In genomic region chr2:43890855-43891254, GRCh38 we compare ENCODE assay signal across 24 cellular contexts. TPM values are rescaled to one million over a fixed set of nuclear protein-coding genes. Genes with fewer than 3 reads are reported as not detected.
A peak's percentile ranks its signal among the peaks of the same experiment; 100 is the strongest.
DNase-seq lines count a peak whose midpoint lies in the region; ATAC-seq and TF ChIP-seq lines count a peak whose summit lies in the region.
"Had no signal": no experiment of that assay in that cellular context is flagged by ENCODE, and none has a peak within 500 bp of the region (broad histone marks: within the 10 kb centered on the region; RNA-seq: fewer than 3 reads in every experiment).

No MANE protein-coding gene starts in this region.

- H3K4me2 ChIP-seq in IMR-90 (ENCODE audit: low read depth, low read length), result no peak overlapping the region

- H3K27me3 Mint-ChIP-seq in effector memory CD8-positive, alpha-beta T cell, result no peaks in the 10 kb centered on the region

- intact Hi-C loops in IMR-90 (cut with micrococcal nuclease), result no loop called here
- intact Hi-C loops in left lung (cut with DNase I), result no loop called here
- intact Hi-C loops in aorta (cut with DNase I), result loop anchor here in 1 of 2 donors (10.0 kb wide), 1 partner anchor 276 kb away; no protein-coding TSS in a partner anchor

- ATAC-seq in IMR-90 (ENCODE audit: low read depth), result peak; percentile 27; the same call in 1 of the 2 replicates
- peak; percentile 86 for ATAC-seq in left lung
- peak; percentile 54 for ATAC-seq in aorta (ENCODE audit: low FRiP score)
- no peak for ATAC-seq in GM19351 (IDR thresholded peaks at IDR 0.05; ENCODE audit: unreplicated experiment)
- ATAC-seq in effector memory CD8-positive, alpha-beta T cell (replicated peaks), result no peak
- ATAC-seq: GM12878 had no signal

- dilution Hi-C loops in IMR-90 (cut with HindIII; ENCODE audit: low sequenced_read_pairs, unreplicated experiment), result no loop called here

- no peak overlapping the region for H3K4ac ChIP-seq in IMR-90 (ENCODE audit: low read depth, low read length)

- H3K9me3 Mint-ChIP-seq in effector memory CD8-positive, alpha-beta T cell, result no peaks in the 10 kb centered on the region

- no peak overlapping the region for H4K8ac ChIP-seq in IMR-90 (ENCODE audit: low read depth in 2 of 2, low read length in 2 of 2)

- H4K91ac ChIP-seq in IMR-90 (ENCODE audit: insufficient read depth, low read depth, low read length), result no peak overlapping the region

- peak; percentile 49 for DNase-seq in IMR-90
- DNase-seq in cardiac fibroblast (ENCODE audit: low read depth in 2 of 2), result peak; percentile 21 to 39
- DNase-seq in left lung, result no peak
- no peak for DNase-seq in aorta
- DNase-seq in DMS79 (lab: John Stamatoyannopoulos, UW), result no peak
- no peak for DNase-seq in effector memory CD8-positive, alpha-beta T cell
- DNase-seq: activated CD4-positive, alpha-beta T cell treated with anti-CD3 and anti-CD28 coated beads, Interleukin-2, amount 50 U/mL, for 1 hour; activated CD8-positive, alpha-beta memory T cell treated with anti-CD3 and anti-CD28 coated beads, Interleukin-2, amount 50 U/mL, for 48 hours; activated naive CD4-positive, alpha-beta T cell treated with Interleukin-2 at 50 U/mL for 16 hours; anterior cingulate cortex; C1 segment of cervical spinal cord; colonic mucosa; left ventricle myocardium inferior; NCI-H748 treated with DMSO at 0.1 percent for 48 hours; nucleus accumbens; SHP77; stimulated activated CD4-positive, alpha-beta T cell treated with anti-CD3 and anti-CD28 coated beads, Interleukin-15, amount 100 ng/mL, for 24 hours; thyroid gland had no signal

- peaks cover 60% of the 10 kb centered on the region for H3K36me3 Mint-ChIP-seq in effector memory CD8-positive, alpha-beta T cell (ENCODE audit: insufficient read depth)

- no peak overlapping the region for H3K4me3 ChIP-seq in IMR-90 (ENCODE audit: insufficient read depth, low read depth, low read length)
- H3K4me3 ChIP-seq in cardiac fibroblast (replicated peaks in 1 of 2; ENCODE audit: low read depth in 2 of 2, low read length in 2 of 2), result no peak overlapping the region
- no peak overlapping the region for H3K4me3 ChIP-seq in left lung
- H3K4me3 ChIP-seq in aorta (ENCODE audit: low read length in 2 of 2), result no peak overlapping the region
- H3K4me3 ChIP-seq: colonic mucosa, GM12878, left ventricle myocardium inferior, thyroid gland had no signal

- H3K4me3 Mint-ChIP-seq in effector memory CD8-positive, alpha-beta T cell, result no peak overlapping the region

- H3K56ac ChIP-seq in IMR-90 (ENCODE audit: extremely low read depth, insufficient read depth, low read length), result no peak overlapping the region

- H2BK5ac ChIP-seq in IMR-90 (ENCODE audit: low read depth, low read length, poor library complexity, severe bottlenecking), result no peak overlapping the region

- WGBS in IMR-90 (ENCODE audit: extremely low coverage in 2 of 2, insufficient read length in 1 of 2), 2 experiments, result 83% methylated on average over 1 of the region's 4 CpGs; no CpG with 5 or more reads in 1 of the 2 experiments
- 76 to 77% methylated on average over 4 of the region's 4 CpGs for WGBS in aorta, 2 donors

- H4K20me1 ChIP-seq in IMR-90 (ENCODE audit: insufficient read depth, low read length), result no peaks in the 10 kb centered on the region

- H3K27me3 ChIP-seq in IMR-90 (ENCODE audit: control insufficient read depth, insufficient read depth, low read length) (no peaks in the 10 kb centered on the region), left lung (no peaks in the 10 kb centered on the region), aorta (ENCODE audit: control insufficient read depth in 1 of 2, insufficient read depth in 2 of 2, low read length in 1 of 2) (no peaks in the 10 kb centered on the region)
- H3K27me3 ChIP-seq: colonic mucosa, thyroid gland had no signal

- H2BK120ac ChIP-seq in IMR-90 (ENCODE audit: low read depth, low read length), result no peak overlapping the region

- H3K23ac ChIP-seq in IMR-90 (ENCODE audit: low read depth, low read length), result no peak overlapping the region

- no peak overlapping the region for H3K14ac ChIP-seq in IMR-90 (replicated peaks; ENCODE audit: low read depth, low read length)

- H3K79me1 ChIP-seq in IMR-90 (ENCODE audit: low read depth in 1 of 2, low read length in 2 of 2), result no peaks in the 10 kb centered on the region; a peak in 1 of 4 replicates

- no peak overlapping the region for H4K5ac ChIP-seq in IMR-90 (ENCODE audit: low read depth, low read length)

- no peak for TF ChIP-seq RAD21 in IMR-90 (IDR thresholded peaks at IDR 0.05; ENCODE audit: low read length)

- no peak overlapping the region for H2AK5ac ChIP-seq in IMR-90 (ENCODE audit: low read depth, low read length)

- TF ChIP-seq CTCF in IMR-90 (conservative IDR thresholded peaks at IDR 0.05; ENCODE audit: low read depth, low read length), result no peak
- no peak for TF ChIP-seq CTCF in cardiac fibroblast (IDR thresholded peaks at IDR 0.05; ENCODE audit: low read depth, low read length)
- no peak for TF ChIP-seq CTCF in left lung (IDR thresholded peaks at IDR 0.05)

- H2AK9ac ChIP-seq in IMR-90 (replicated peaks; ENCODE audit: low read depth, low read length, poor library complexity), result no peak overlapping the region

- POLR2A ChIA-PET in IMR-90 (lab: Charles Lee; ENCODE audit: unreplicated experiment), result interaction anchor here (0.6 kb wide), 1 partner anchor 30 kb away, joined by 3 read pairs; no protein-coding TSS in a partner anchor

- H3K27ac Mint-ChIP-seq in effector memory CD8-positive, alpha-beta T cell, result no peak overlapping the region

- CTCF ChIA-PET in IMR-90 (lab: Yijun Ruan, JAX), result no interaction called here

- no peak overlapping the region for H3K9ac ChIP-seq in IMR-90 (ENCODE audit: low read depth, low read length)

- BruUV-seq in IMR-90 (replicated peaks; lab: Mats Ljungman, UMichigan), result no TSS peak

- H2BK15ac ChIP-seq in IMR-90 (ENCODE audit: low read depth, low read length), result no peak overlapping the region

- no peaks in the 10 kb centered on the region for H3K4me1 Mint-ChIP-seq in effector memory CD8-positive, alpha-beta T cell (ENCODE audit: low read depth in 2 of 2)

- no peak overlapping the region for H2BK20ac ChIP-seq in IMR-90 (ENCODE audit: low read depth, low read length)

- H3K9me1 ChIP-seq in IMR-90 (ENCODE audit: insufficient read depth, low read length), result no peaks in the 10 kb centered on the region

- no peak overlapping the region for H3K27ac ChIP-seq in IMR-90 (ENCODE audit: insufficient read depth, low read length)
- H3K27ac ChIP-seq in left lung, result peak overlapping the region in 1 of 2 donors; percentile 62
- no peak overlapping the region for H3K27ac ChIP-seq in aorta (ENCODE audit: low read depth in 1 of 2, low read length in 2 of 2)
- H3K27ac ChIP-seq: colonic mucosa, left ventricle myocardium inferior, thyroid gland, VCaP had no signal

- no peak for TF ChIP-seq POLR2A in IMR-90 (IDR thresholded peaks at IDR 0.05; ENCODE audit: low read depth, low read length)

- H3K9me3 ChIP-seq in IMR-90 (ENCODE audit: control insufficient read depth, insufficient read depth, low read length), result no peaks in the 10 kb centered on the region
- H3K9me3 ChIP-seq in left lung, result no peaks in the 10 kb centered on the region
- H3K9me3 ChIP-seq in aorta (ENCODE audit: control insufficient read depth, low read length), result no peaks in the 10 kb centered on the region
- H3K9me3 ChIP-seq: colonic mucosa, left ventricle myocardium inferior, thyroid gland had no signal

- H2AFZ ChIP-seq in IMR-90 (replicated peaks; ENCODE audit: low read length, poor library complexity), result no peak overlapping the region

- H3K36me3 ChIP-seq in IMR-90 (ENCODE audit: control insufficient read depth, insufficient read depth, low read length) (peaks cover 33% of the 10 kb centered on the region), left lung (peaks cover 0 to 96% of the 10 kb centered on the region in 2 donors), aorta (ENCODE audit: control insufficient read depth in 1 of 2, insufficient read depth in 2 of 2, low read length in 1 of 2) (peaks cover 10 to 16% of the 10 kb centered on the region in 2 donors)

- in situ Hi-C loops in IMR-90 (cut with MboI; ENCODE audit: low sequenced_read_pairs), result no loop called here

- H3K18ac ChIP-seq in IMR-90 (ENCODE audit: low read depth, low read length), result no peak overlapping the region

- H3K4me1 ChIP-seq in IMR-90 (ENCODE audit: control insufficient read depth, insufficient read depth, low read length) (no peaks in the 10 kb centered on the region), left lung (peaks cover 5 to 6% of the 10 kb centered on the region in 2 donors), aorta (ENCODE audit: control insufficient read depth in 1 of 2, insufficient read depth in 2 of 2, low read length in 2 of 2) (no peaks in the 10 kb centered on the region)
- H3K4me1 ChIP-seq: colonic mucosa, left ventricle myocardium inferior, thyroid gland had no signal

TF ChIP-seq in IMR-90, 13 proteins besides CTCF, POLR2A, EP300 and RAD21:
- TF ChIP-seq SMC3 (IDR thresholded peaks at IDR 0.05; ENCODE audit: low read depth, low read length), result no peak
- no peak for TF ChIP-seq MXI1 (IDR thresholded peaks at IDR 0.05; ENCODE audit: borderline replicate concordance, low read depth, low read length)
- TF ChIP-seq CHD1 (IDR thresholded peaks at IDR 0.05; ENCODE audit: low read depth, low read length), result no peak
- 0 out of 2 replicates have a peak, but pooled peaks have one; percentile 29 for TF ChIP-seq FOS (IDR thresholded peaks at IDR 0.05; ENCODE audit: low read depth, low read length)
- TF ChIP-seq NFE2L2 (IDR thresholded peaks at IDR 0.05; ENCODE audit: low read depth, low read length), result no peak

RNA-seq across cellular contexts. Expression of gene ABCG8, which starts 52.1 kb away (rescaled TPM):
- total RNA-seq in IMR-90 (2012; rRNA removed) (not detected in 2 replicates), left lung (not detected), aorta (not detected)
- polyA plus RNA-seq in IMR-90 (2012; rRNA removed) (not detected in 2 replicates), aorta (1 to 10 TPM in 1 of 2 donors, not detected in 1; 1.9 TPM)
- polyA plus RNA-seq in IMR-90 (2012; cell fraction: cytosol; rRNA removed), result not detected in 2 replicates
- not detected in 2 replicates for polyA plus RNA-seq in IMR-90 (2012; cell fraction: nucleus; rRNA removed; ENCODE audit: low replicate concordance)
- total RNA-seq: glomerular endothelial cell; GM12878; H1; left ventricle myocardium inferior; T-helper 1 cell treated with Interleukin-12 subunit alpha and Interleukin-12 subunit beta and Interleukin-4 antibody, amounts not matched to agents 30 ng/mL and 1 ng/mL, for 36 hours; thyroid gland had no signal
- polyA plus RNA-seq: GM12878, H1 had no signal

RNA-seq across cellular contexts. Expression of gene ABCG5, which starts 52.2 kb away (rescaled TPM):
- not detected in 2 replicates for total RNA-seq in IMR-90 (2012; rRNA removed)
- not detected in 2 replicates for polyA plus RNA-seq in IMR-90 (2012; rRNA removed)
- not detected in 2 replicates for polyA plus RNA-seq in IMR-90 (2012; cell fraction: cytosol; rRNA removed)
- polyA plus RNA-seq in IMR-90 (2012; cell fraction: nucleus; rRNA removed; ENCODE audit: low replicate concordance), result not detected in 2 replicates
- total RNA-seq in left lung, result not detected
- not detected for total RNA-seq in aorta
- 1 to 10 TPM in 1 of 2 donors, not detected in 1; 8.8 TPM for polyA plus RNA-seq in aorta
- total RNA-seq: glomerular endothelial cell; GM12878; H1; left ventricle myocardium inferior; T-helper 1 cell treated with Interleukin-12 subunit alpha and Interleukin-12 subunit beta and Interleukin-4 antibody, amounts not matched to agents 30 ng/mL and 1 ng/mL, for 36 hours; thyroid gland had no signal
- polyA plus RNA-seq: GM12878, H1 had no signal

Comparison
In these comparisons a context has a peak if more than half of its experiments do, and no peak if none do; other contexts are left out.
1. ATAC-seq: peak in IMR-90 (single experiment), left lung (single experiment) and aorta (single experiment); none in GM19351 (single experiment) and effector memory CD8-positive, alpha-beta T cell (single experiment).
2. DNase-seq: peak in IMR-90 (single experiment) and cardiac fibroblast (2 of 2); none in left lung (0 of 2), aorta (0 of 2), DMS79 (single experiment) and effector memory CD8-positive, alpha-beta T cell (0 of 3).